In the genomic region with DNA sequence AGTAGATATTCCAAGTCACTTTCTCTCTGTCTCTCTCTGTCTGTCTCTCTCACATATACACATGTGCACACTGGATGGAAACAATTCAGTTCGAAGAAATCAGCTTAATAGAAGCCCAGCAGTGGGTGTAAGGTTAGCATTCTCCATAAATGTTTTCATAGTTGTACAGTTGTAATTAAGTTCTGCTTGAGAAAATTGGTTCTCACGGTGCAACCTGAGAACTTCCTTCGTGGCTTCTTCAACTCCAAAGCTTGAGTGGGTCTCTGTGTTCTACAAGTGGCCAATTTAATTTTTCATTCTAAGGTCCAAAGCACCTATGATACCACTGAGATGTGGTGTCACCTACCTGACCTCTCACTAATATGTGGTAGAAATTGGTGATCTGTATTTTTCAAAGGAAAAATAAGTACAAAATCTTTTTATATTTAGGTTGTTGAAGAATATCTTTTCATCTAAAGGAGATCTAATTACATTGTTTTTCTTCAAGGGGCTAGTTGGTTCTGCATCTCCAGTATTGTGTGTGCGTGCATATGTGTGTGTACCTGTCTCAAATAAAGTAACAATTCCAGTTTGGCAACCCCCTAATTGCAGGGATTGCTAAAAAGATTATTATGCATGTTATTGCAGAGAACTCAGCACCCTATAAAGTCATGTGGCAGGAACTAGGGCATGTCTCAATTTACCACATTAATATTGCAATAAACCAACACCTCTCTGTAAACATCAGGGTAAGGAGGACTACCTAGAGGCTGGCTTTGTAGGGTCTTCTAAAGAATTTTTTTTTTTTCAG, we compare ENCODE assay signal across 23 cellular contexts.
"Had no signal": no experiment of that assay in that cellular context is flagged by ENCODE, and none has a peak within 500 bp of the region (broad histone marks: within the 10 kb centered on the region; RNA-seq: fewer than 3 reads in every experiment).

No MANE protein-coding gene starts in this region.

- H3K27ac Mint-ChIP-seq: activated B cell treated with CpG ODN at 0.5 μM for 24 hours; activated CD4-positive, alpha-beta memory T cell treated with anti-CD3 and anti-CD28 coated beads, Interleukin-2, amount 10 ng/mL, durations not matched to agents 7 days and 5 days; activated CD8-positive, alpha-beta memory T cell treated with anti-CD3 and anti-CD28 coated beads, Interleukin-2, amount 10 ng/mL, durations not matched to agents 7 days and 5 days; activated naive CD8-positive, alpha-beta T cell treated with anti-CD3 and anti-CD28 coated beads for 36 hours; activated T-helper 17 cell treated with anti-CD3 and anti-CD28 coated beads, Interleukin-2, amount 50 U/mL, for 72 hours; nephron; stimulated activated naive CD8-positive, alpha-beta T cell treated with anti-CD3 and anti-CD28 coated beads, Interleukin-15, Interleukin-2, amounts not matched to agents 100 ng/mL and 50 ng/mL, for 24 hours; T-helper 2 cell treated with Interferon-gamma antibody and Interleukin-4, amounts not matched to agents 5 μg/mL and 100 μg/mL, for 36 hours had no signal

- H3K36me3 Mint-ChIP-seq: activated naive CD8-positive, alpha-beta T cell treated with anti-CD3 and anti-CD28 coated beads for 36 hours had no signal

- H3K27ac ChIP-seq: esophagus squamous epithelium, lower lobe of right lung, suprapubic skin, transverse colon, uterus had no signal

- H3K9me3 Mint-ChIP-seq: activated B cell treated with CpG ODN at 0.5 μM for 24 hours; activated CD4-positive, alpha-beta memory T cell treated with anti-CD3 and anti-CD28 coated beads, Interleukin-2, amount 10 ng/mL, durations not matched to agents 7 days and 5 days; activated naive CD8-positive, alpha-beta T cell treated with anti-CD3 and anti-CD28 coated beads for 36 hours; activated T-helper 17 cell treated with anti-CD3 and anti-CD28 coated beads, Interleukin-2, amount 50 U/mL, for 72 hours; nephron; stimulated activated naive CD8-positive, alpha-beta T cell treated with anti-CD3 and anti-CD28 coated beads, Interleukin-15, Interleukin-2, amounts not matched to agents 100 ng/mL and 50 ng/mL, for 24 hours; T-helper 2 cell treated with Interferon-gamma antibody and Interleukin-4, amounts not matched to agents 5 μg/mL and 100 μg/mL, for 36 hours had no signal

- H3K4me1 Mint-ChIP-seq: activated B cell treated with CpG ODN at 0.5 μM for 24 hours; activated T-helper 17 cell treated with anti-CD3 and anti-CD28 coated beads, Interleukin-2, amount 50 U/mL, for 72 hours; nephron had no signal

- H3K4me3 ChIP-seq: esophagus squamous epithelium, lower lobe of right lung, suprapubic skin, transverse colon, uterus had no signal

- H3K4me3 Mint-ChIP-seq: activated B cell treated with CpG ODN at 0.5 μM for 24 hours; activated CD4-positive, alpha-beta memory T cell treated with anti-CD3 and anti-CD28 coated beads, Interleukin-2, amount 10 ng/mL, durations not matched to agents 7 days and 5 days; activated CD8-positive, alpha-beta memory T cell treated with anti-CD3 and anti-CD28 coated beads, Interleukin-2, amount 10 ng/mL, durations not matched to agents 7 days and 5 days; activated naive CD8-positive, alpha-beta T cell treated with anti-CD3 and anti-CD28 coated beads for 36 hours; activated T-helper 17 cell treated with anti-CD3 and anti-CD28 coated beads, Interleukin-2, amount 50 U/mL, for 72 hours; nephron; stimulated activated naive CD8-positive, alpha-beta T cell treated with anti-CD3 and anti-CD28 coated beads, Interleukin-15, Interleukin-2, amounts not matched to agents 100 ng/mL and 50 ng/mL, for 24 hours; T-helper 2 cell treated with Interferon-gamma antibody and Interleukin-4, amounts not matched to agents 5 μg/mL and 100 μg/mL, for 36 hours had no signal

- H3K27me3 ChIP-seq: esophagus squamous epithelium, suprapubic skin, uterus had no signal

- H3K4me1 ChIP-seq: esophagus squamous epithelium, lower lobe of right lung, suprapubic skin, uterus had no signal

- DNase-seq: activated B cell treated with CpG ODN at 0.5 μM for 24 hours; activated CD4-positive, alpha-beta memory T cell treated with anti-CD3 and anti-CD28 coated beads, Interleukin-2, amount 10 ng/mL, durations not matched to agents 7 days and 5 days; activated CD4-positive, alpha-beta T cell treated with anti-CD3 and anti-CD28 coated beads for 4 hours; activated CD8-positive, alpha-beta memory T cell treated with anti-CD3 and anti-CD28 coated beads, Interleukin-2, amount 10 ng/mL, durations not matched to agents 7 days and 5 days; activated naive CD4-positive, alpha-beta T cell; activated naive CD8-positive, alpha-beta T cell treated with anti-CD3 and anti-CD28 coated beads for 36 hours; amygdala; dermis blood vessel endothelial cell; effector memory CD4-positive, alpha-beta T cell; esophagus squamous epithelium; left cardiac atrium; lower lobe of right lung; nucleus accumbens; retina; stimulated activated CD4-positive, alpha-beta T cell treated with anti-CD3 and anti-CD28 coated beads, Interleukin-12 subunit alpha, Interleukin-12 subunit beta, amount 100 ng/mL, for 4 hours; stimulated activated CD4-positive, alpha-beta T cell treated with anti-CD3 and anti-CD28 coated beads, Interleukin-1b, Interleukin-23, amount 100 ng/mL, for 48 hours; transverse colon; uterus had no signal

- H3K9me3 ChIP-seq: esophagus squamous epithelium, lower lobe of right lung, suprapubic skin, transverse colon, uterus had no signal

- H3K36me3 ChIP-seq: esophagus squamous epithelium, lower lobe of right lung, suprapubic skin, transverse colon, uterus had no signal
